In the genomic region with DNA sequence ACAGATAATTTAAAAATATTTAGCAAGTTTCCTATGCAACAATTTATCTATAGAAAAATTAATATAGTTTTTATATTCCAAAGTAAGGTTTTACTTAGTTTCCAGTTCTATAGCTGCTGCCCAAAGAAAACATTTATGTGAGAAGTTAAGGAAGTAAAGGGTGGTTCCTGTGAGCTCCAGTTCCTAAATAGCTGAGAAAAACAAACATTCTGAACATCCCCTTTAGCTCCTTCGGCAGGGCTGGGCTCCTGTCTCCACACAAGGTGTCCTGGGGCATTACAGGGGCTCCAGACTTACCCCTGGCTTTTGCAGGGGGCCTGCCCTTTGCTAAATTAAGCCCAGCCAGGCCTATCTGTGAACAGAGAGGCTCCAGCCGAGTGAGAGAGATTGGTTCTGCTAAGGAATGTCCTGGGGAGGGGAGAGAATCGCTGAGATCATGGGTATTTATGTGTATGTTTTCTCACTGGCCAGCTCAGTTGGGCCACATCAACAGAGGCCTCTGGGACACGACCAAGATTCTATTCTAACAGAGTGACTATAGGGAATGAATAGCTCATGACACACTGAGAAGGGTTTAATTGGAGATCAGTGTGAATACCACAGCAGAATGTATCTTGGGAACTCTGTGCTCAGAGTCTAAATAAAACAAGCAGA, we compare ENCODE assay signal across 8 cellular contexts.
A peak's percentile ranks its signal among the peaks of the same experiment; 100 is the strongest.
DNase-seq lines count a peak whose midpoint lies in the region; ATAC-seq and TF ChIP-seq lines count a peak whose summit lies in the region.
"Not testable (repeated sequence)": the region's sequence is repeated elsewhere in the genome, so short reads cannot be mapped to it uniquely, and the experiment has no call there.

No MANE protein-coding gene starts in this region.

- TF ChIP-seq POLR2A in body of pancreas (IDR thresholded peaks at IDR 0.05): not testable (repeated sequence)

- BruUV-seq in PC-3 (replicated peaks; lab: Mats Ljungman, UMichigan): not testable (repeated sequence)

- H3K9ac ChIP-seq in PC-3 (ENCODE audit: low read length): not testable (repeated sequence)
- peak overlapping the region; percentile 52 for H3K9ac ChIP-seq in skeletal muscle satellite cell (ENCODE audit: low read depth, low read length)

- not testable (repeated sequence) for H3K4me1 Mint-ChIP-seq in osteocyte (ENCODE audit: unreplicated experiment)

- H3K4me3 Mint-ChIP-seq in osteocyte (ENCODE audit: unreplicated experiment): not testable (repeated sequence)

- H3K4me3 ChIP-seq in HEK293 (ENCODE audit: low read depth, low read length); PC-3 (ENCODE audit: low read length); body of pancreas; cardiac muscle cell; skeletal muscle satellite cell (ENCODE audit: low read length); aorta (ENCODE audit: low read length in 2 of 2): not testable (repeated sequence)

- H4K20me1 ChIP-seq in PC-3 (ENCODE audit: low read length): not testable (repeated sequence)

- H3K27ac Mint-ChIP-seq in osteocyte (ENCODE audit: unreplicated experiment): peak overlapping the region; percentile 81

- H3K27ac ChIP-seq in HEK293 (ENCODE audit: extremely low read depth, low read depth, low read length); PC-3 (ENCODE audit: low read length); body of pancreas; aorta (ENCODE audit: low read depth in 1 of 2, low read length in 2 of 2): not testable (repeated sequence)
- H3K27ac ChIP-seq in cardiac muscle cell: peak overlapping the region; percentile 75

- not testable (repeated sequence) for H3K79me2 ChIP-seq in PC-3 (ENCODE audit: low read length)

- intact Hi-C loops in PC-3 (cut with micrococcal nuclease); body of pancreas (cut with DNase I); left colon (cut with DNase I, micrococcal nuclease); aorta (cut with DNase I): not testable (repeated sequence)

- not testable (repeated sequence) for H3K27me3 ChIP-seq in PC-3 (ENCODE audit: low read length); body of pancreas; cardiac muscle cell; skeletal muscle satellite cell (ENCODE audit: control insufficient read depth, insufficient read depth, low read length); aorta (ENCODE audit: control insufficient read depth in 1 of 2, insufficient read depth in 2 of 2, low read length in 1 of 2)

- not testable (repeated sequence) for H3K27me3 Mint-ChIP-seq in osteocyte (ENCODE audit: unreplicated experiment)

- WGBS in body of pancreas, 2 donors: 20 to 51% methylated on average over 2 of the region's 4 CpGs
- 2 to 5% methylated on average over 2 of the region's 4 CpGs for WGBS in aorta, 2 donors

- not testable (repeated sequence) for H3K4me2 ChIP-seq in PC-3 (ENCODE audit: low read length); skeletal muscle satellite cell (ENCODE audit: low read length)

- not testable (repeated sequence) for TF ChIP-seq CTCF in HEK293 (tag by site-specific recombination; IDR thresholded peaks at IDR 0.05); PC-3 (conservative IDR thresholded peaks at IDR 0.05; ENCODE audit: low read depth, low read length); body of pancreas (IDR thresholded peaks at IDR 0.05); cardiac muscle cell (IDR thresholded peaks at IDR 0.05; ENCODE audit: low read depth, low read length); osteocyte (IDR thresholded peaks at IDR 0.05)

- H3F3A ChIP-seq in PC-3 (ENCODE audit: low read length, unreplicated experiment): not testable (repeated sequence)

- POLR2A ChIA-PET in HEK293 (lab: Yijun Ruan, JAX); PC-3 (lab: Charles Lee; ENCODE audit: unreplicated experiment): not testable (repeated sequence)

- CTCF ChIA-PET in HEK293 (lab: Yijun Ruan, JAX); PC-3 (lab: Charles Lee): not testable (repeated sequence)

- not testable (repeated sequence) for H3K9me3 Mint-ChIP-seq in osteocyte (ENCODE audit: unreplicated experiment)

- not testable (repeated sequence) for H3K36me3 ChIP-seq in HEK293 (ENCODE audit: control insufficient read depth in 2 of 2, insufficient read depth in 1 of 2, low read length in 2 of 2); PC-3 (ENCODE audit: low read depth, low read length); body of pancreas (replicated peaks in 1 of 2; ENCODE audit: insufficient read depth in 1 of 2, low read depth in 2 of 2); cardiac muscle cell; skeletal muscle satellite cell (ENCODE audit: insufficient read depth, low read length); aorta (ENCODE audit: control insufficient read depth in 1 of 2, insufficient read depth in 2 of 2, low read length in 1 of 2)

- H3K36me3 Mint-ChIP-seq in osteocyte (ENCODE audit: unreplicated experiment): not testable (repeated sequence)

- DNase-seq in PC-3; body of pancreas; cardiac muscle cell (ENCODE audit: low read depth in 1 of 2, low spot score in 1 of 2); left colon; osteocyte (ENCODE audit: extremely low spot score, unreplicated experiment): not testable (repeated sequence)
- DNase-seq in aorta: peak in 1 of 2 donors; percentile 33

- H3K4me1 ChIP-seq in HEK293 (ENCODE audit: control insufficient read depth, insufficient read depth, low read length); PC-3 (ENCODE audit: insufficient read depth, low read length); body of pancreas; cardiac muscle cell (ENCODE audit: low read depth); skeletal muscle satellite cell (ENCODE audit: control insufficient read depth, insufficient read depth, low read length); aorta (ENCODE audit: control insufficient read depth in 1 of 2, insufficient read depth in 2 of 2, low read length in 2 of 2): not testable (repeated sequence)

- ATAC-seq in PC-3 (peak; percentile 27), body of pancreas (peak; percentile 52), left colon (peak; percentile 16), aorta (ENCODE audit: low FRiP score) (peak; percentile 87)

- not testable (repeated sequence) for H3K9me3 ChIP-seq in HEK293 (ENCODE audit: control insufficient read depth, insufficient read depth, low read depth, low read length); PC-3 (ENCODE audit: low read length); body of pancreas; cardiac muscle cell (ENCODE audit: low read depth); skeletal muscle satellite cell (replicated peaks; ENCODE audit: low read length); aorta (ENCODE audit: control insufficient read depth, low read length)

- H2AFZ ChIP-seq in PC-3 (ENCODE audit: low read length): not testable (repeated sequence)

- H3K9me2 ChIP-seq in PC-3 (replicated peaks; ENCODE audit: low read length): not testable (repeated sequence)

TF ChIP-seq in HEK293, 187 proteins besides CTCF, POLR2A, EP300 and RAD21 (continues in another document):
- TF ChIP-seq ZBTB17 (tag by site-specific recombination; IDR thresholded peaks at IDR 0.05) (0 out of 2 replicates have a peak, but pooled peaks have one; percentile 23), ZNF660 (tag by site-specific recombination; IDR thresholded peaks at IDR 0.05) (peak; percentile 61; the same call in 1 of the 2 replicates)
- TF ChIP-seq, protein P1, sequence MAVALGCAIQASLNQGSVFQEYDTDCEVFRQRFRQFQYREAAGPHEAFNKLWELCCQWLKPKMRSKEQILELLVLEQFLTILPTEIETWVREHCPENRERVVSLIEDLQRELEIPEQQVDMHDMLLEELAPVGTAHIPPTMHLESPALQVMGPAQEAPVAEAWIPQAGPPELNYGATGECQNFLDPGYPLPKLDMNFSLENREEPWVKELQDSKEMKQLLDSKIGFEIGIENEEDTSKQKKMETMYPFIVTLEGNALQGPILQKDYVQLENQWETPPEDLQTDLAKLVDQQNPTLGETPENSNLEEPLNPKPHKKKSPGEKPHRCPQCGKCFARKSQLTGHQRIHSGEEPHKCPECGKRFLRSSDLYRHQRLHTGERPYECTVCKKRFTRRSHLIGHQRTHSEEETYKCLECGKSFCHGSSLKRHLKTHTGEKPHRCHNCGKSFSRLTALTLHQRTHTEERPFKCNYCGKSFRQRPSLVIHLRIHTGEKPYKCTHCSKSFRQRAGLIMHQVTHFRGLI (tag by site-specific recombination; IDR thresholded peaks at IDR 0.05): peak; percentile 18; the same call in 1 of the 2 replicates

Comparison
In these comparisons a context has a peak if more than half of its experiments do, and no peak if none do; other contexts are left out.
1. ATAC-seq: peak in every context shown above with its lines; median percentile 87 in aorta; 52 in body of pancreas; 27 in PC-3; 16 in left colon.